1 cellular context compared by ENCODE assay signal in genomic region chr17:1484586-1485310, GRCh38.
A peak's percentile ranks its signal among the peaks of the same experiment; 100 is the strongest.
TF ChIP-seq lines count a peak whose summit lies in the region.

No MANE protein-coding gene starts in this region.

TF ChIP-seq in HEK293, 187 proteins besides CTCF, POLR2A, EP300 and RAD21 (continued from another document):
- 0 out of 2 replicates have a peak, but pooled peaks have one; percentile 19 for TF ChIP-seq ZNF449 (tag by site-specific recombination; IDR thresholded peaks at IDR 0.05)
- TF ChIP-seq ZNF585B (tag by site-specific recombination; IDR thresholded peaks at IDR 0.05) = no peak
- no peak for TF ChIP-seq ZNF302 (tag by site-specific recombination; IDR thresholded peaks at IDR 0.05; ENCODE audit: low read depth)
- peak; percentile 41 for TF ChIP-seq SP3 (tag by site-specific recombination; IDR thresholded peaks at IDR 0.05)
- peak; percentile 86 for TF ChIP-seq EGR2 (tag by site-specific recombination; IDR thresholded peaks at IDR 0.05; ENCODE audit: low read depth)
- peak; percentile 18; the same call in 1 of the 2 replicates for TF ChIP-seq ZNF423 (tag by site-specific recombination; IDR thresholded peaks at IDR 0.05)
- TF ChIP-seq, protein P1, sequence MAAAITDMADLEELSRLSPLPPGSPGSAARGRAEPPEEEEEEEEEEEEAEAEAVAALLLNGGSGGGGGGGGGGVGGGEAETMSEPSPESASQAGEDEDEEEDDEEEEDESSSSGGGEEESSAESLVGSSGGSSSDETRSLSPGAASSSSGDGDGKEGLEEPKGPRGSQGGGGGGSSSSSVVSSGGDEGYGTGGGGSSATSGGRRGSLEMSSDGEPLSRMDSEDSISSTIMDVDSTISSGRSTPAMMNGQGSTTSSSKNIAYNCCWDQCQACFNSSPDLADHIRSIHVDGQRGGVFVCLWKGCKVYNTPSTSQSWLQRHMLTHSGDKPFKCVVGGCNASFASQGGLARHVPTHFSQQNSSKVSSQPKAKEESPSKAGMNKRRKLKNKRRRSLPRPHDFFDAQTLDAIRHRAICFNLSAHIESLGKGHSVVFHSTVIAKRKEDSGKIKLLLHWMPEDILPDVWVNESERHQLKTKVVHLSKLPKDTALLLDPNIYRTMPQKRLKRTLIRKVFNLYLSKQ (tag by site-specific recombination; IDR thresholded peaks at IDR 0.05; ENCODE audit: borderline replicate concordance) = no peak
- no peak for TF ChIP-seq KLF16 (tag by site-specific recombination; IDR thresholded peaks at IDR 0.05)
- TF ChIP-seq ZNF658 (tag by site-specific recombination; IDR thresholded peaks at IDR 0.05) = no peak
- no peak for TF ChIP-seq MZF1 (tag by site-specific recombination; IDR thresholded peaks at IDR 0.05; ENCODE audit: borderline replicate concordance)
- peak; percentile 93 for TF ChIP-seq ZNF335 (tag by site-specific recombination; conservative IDR thresholded peaks at IDR 0.05)
- TF ChIP-seq, protein P2, sequence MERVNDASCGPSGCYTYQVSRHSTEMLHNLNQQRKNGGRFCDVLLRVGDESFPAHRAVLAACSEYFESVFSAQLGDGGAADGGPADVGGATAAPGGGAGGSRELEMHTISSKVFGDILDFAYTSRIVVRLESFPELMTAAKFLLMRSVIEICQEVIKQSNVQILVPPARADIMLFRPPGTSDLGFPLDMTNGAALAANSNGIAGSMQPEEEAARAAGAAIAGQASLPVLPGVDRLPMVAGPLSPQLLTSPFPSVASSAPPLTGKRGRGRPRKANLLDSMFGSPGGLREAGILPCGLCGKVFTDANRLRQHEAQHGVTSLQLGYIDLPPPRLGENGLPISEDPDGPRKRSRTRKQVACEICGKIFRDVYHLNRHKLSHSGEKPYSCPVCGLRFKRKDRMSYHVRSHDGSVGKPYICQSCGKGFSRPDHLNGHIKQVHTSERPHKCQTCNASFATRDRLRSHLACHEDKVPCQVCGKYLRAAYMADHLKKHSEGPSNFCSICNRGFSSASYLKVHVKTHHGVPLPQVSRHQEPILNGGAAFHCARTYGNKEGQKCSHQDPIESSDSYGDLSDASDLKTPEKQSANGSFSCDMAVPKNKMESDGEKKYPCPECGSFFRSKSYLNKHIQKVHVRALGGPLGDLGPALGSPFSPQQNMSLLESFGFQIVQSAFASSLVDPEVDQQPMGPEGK (tag by site-specific recombination; IDR thresholded peaks at IDR 0.05) = peak; percentile 70
- TF ChIP-seq ZBTB8A (tag by site-specific recombination; IDR thresholded peaks at IDR 0.05) = peak; percentile 35; the same call in 1 of the 2 replicates
- TF ChIP-seq GLIS2 (tag by site-specific recombination; IDR thresholded peaks at IDR 0.05) = peak; percentile 75
- TF ChIP-seq ZNF248 (tag by site-specific recombination; IDR thresholded peaks at IDR 0.05) = no peak
- TF ChIP-seq IKZF3 (tag by site-specific recombination; IDR thresholded peaks at IDR 0.05) = 0 out of 2 replicates have a peak, but pooled peaks have one; percentile 9
- no peak for TF ChIP-seq ZNF416 (tag by site-specific recombination; IDR thresholded peaks at IDR 0.05)
- TF ChIP-seq WT1 (tag by site-specific recombination; IDR thresholded peaks at IDR 0.05) = peak; percentile 92
- TF ChIP-seq KLF1 (tag by site-specific recombination; IDR thresholded peaks at IDR 0.05) = peak; percentile 78
- peak; percentile 76 for TF ChIP-seq GLIS1 (tag by site-specific recombination; IDR thresholded peaks at IDR 0.05)
- no peak for TF ChIP-seq TRIM28 (IDR thresholded peaks at IDR 0.05; ENCODE audit: borderline replicate concordance, low read length)
- TF ChIP-seq ZNF169 (tag by site-specific recombination; IDR thresholded peaks at IDR 0.05) = no peak
- TF ChIP-seq ZNF560 (tag by site-specific recombination; IDR thresholded peaks at IDR 0.05; ENCODE audit: borderline replicate concordance) = no peak
- TF ChIP-seq ZNF48 (tag by site-specific recombination; IDR thresholded peaks at IDR 0.05) = no peak
- TF ChIP-seq, protein P3, sequence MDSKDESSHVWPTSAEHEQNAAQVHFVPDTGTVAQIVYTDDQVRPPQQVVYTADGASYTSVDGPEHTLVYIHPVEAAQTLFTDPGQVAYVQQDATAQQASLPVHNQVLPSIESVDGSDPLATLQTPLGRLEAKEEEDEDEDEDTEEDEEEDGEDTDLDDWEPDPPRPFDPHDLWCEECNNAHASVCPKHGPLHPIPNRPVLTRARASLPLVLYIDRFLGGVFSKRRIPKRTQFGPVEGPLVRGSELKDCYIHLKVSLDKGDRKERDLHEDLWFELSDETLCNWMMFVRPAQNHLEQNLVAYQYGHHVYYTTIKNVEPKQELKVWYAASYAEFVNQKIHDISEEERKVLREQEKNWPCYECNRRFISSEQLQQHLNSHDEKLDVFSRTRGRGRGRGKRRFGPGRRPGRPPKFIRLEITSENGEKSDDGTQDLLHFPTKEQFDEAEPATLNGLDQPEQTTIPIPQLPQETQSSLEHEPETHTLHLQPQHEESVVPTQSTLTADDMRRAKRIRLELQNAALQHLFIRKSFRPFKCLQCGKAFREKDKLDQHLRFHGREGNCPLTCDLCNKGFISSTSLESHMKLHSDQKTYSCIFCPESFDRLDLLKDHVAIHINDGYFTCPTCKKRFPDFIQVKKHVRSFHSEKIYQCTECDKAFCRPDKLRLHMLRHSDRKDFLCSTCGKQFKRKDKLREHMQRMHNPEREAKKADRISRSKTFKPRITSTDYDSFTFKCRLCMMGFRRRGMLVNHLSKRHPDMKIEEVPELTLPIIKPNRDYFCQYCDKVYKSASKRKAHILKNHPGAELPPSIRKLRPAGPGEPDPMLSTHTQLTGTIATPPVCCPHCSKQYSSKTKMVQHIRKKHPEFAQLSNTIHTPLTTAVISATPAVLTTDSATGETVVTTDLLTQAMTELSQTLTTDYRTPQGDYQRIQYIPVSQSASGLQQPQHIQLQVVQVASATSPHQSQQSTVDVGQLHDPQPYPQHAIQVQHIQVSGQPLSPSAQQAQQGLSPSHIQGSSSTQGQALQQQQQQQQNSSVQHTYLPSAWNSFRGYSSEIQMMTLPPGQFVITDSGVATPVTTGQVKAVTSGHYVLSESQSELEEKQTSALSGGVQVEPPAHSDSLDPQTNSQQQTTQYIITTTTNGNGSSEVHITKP (tag by site-specific recombination; IDR thresholded peaks at IDR 0.05) = peak; percentile 96
- no peak for TF ChIP-seq ZNF548 (tag by site-specific recombination; IDR thresholded peaks at IDR 0.05)
- TF ChIP-seq ZNF324 (tag by site-specific recombination; IDR thresholded peaks at IDR 0.05) = no peak
- no peak for TF ChIP-seq ZNF37A (tag by site-specific recombination; IDR thresholded peaks at IDR 0.05)
- TF ChIP-seq ELK4 (IDR thresholded peaks at IDR 0.05; ENCODE audit: borderline replicate concordance, low read depth, low read length) = no peak
- no peak for TF ChIP-seq SP7 (tag by site-specific recombination; IDR thresholded peaks at IDR 0.05)
- no peak for TF ChIP-seq ZNF843 (tag by site-specific recombination; IDR thresholded peaks at IDR 0.05)
- TF ChIP-seq ZNF221 (tag by site-specific recombination; IDR thresholded peaks at IDR 0.05; ENCODE audit: borderline replicate concordance) = no peak
- no peak for TF ChIP-seq ZNF624 (tag by site-specific recombination; IDR thresholded peaks at IDR 0.05)
- TF ChIP-seq SCRT2 (tag by site-specific recombination; IDR thresholded peaks at IDR 0.05) = no peak
- no peak for TF ChIP-seq PBX3 (CRISPR knock-in tag; IDR thresholded peaks at IDR 0.05)
- TF ChIP-seq ZNF830 (tag by site-specific recombination; IDR thresholded peaks at IDR 0.05; ENCODE audit: low read depth) = no peak
- TF ChIP-seq, protein P4, sequence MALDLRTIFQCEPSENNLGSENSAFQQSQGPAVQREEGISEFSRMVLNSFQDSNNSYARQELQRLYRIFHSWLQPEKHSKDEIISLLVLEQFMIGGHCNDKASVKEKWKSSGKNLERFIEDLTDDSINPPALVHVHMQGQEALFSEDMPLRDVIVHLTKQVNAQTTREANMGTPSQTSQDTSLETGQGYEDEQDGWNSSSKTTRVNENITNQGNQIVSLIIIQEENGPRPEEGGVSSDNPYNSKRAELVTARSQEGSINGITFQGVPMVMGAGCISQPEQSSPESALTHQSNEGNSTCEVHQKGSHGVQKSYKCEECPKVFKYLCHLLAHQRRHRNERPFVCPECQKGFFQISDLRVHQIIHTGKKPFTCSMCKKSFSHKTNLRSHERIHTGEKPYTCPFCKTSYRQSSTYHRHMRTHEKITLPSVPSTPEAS (tag by site-specific recombination; IDR thresholded peaks at IDR 0.05) = no peak
- TF ChIP-seq ZNF362 (tag by site-specific recombination; IDR thresholded peaks at IDR 0.05) = no peak
- TF ChIP-seq ZNF529 (tag by site-specific recombination; IDR thresholded peaks at IDR 0.05; ENCODE audit: insufficient replicate concordance) = no peak
- TF ChIP-seq ZBTB17 (tag by site-specific recombination; IDR thresholded peaks at IDR 0.05) = 0 out of 2 replicates have a peak, but pooled peaks have one; percentile 28
- TF ChIP-seq, protein P5, sequence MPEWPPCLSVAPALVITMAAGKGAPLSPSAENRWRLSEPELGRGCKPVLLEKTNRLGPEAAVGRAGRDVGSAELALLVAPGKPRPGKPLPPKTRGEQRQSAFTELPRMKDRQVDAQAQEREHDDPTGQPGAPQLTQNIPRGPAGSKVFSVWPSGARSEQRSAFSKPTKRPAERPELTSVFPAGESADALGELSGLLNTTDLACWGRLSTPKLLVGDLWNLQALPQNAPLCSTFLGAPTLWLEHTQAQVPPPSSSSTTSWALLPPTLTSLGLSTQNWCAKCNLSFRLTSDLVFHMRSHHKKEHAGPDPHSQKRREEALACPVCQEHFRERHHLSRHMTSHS (tag by site-specific recombination; IDR thresholded peaks at IDR 0.05) = no peak
